In the genomic region with DNA sequence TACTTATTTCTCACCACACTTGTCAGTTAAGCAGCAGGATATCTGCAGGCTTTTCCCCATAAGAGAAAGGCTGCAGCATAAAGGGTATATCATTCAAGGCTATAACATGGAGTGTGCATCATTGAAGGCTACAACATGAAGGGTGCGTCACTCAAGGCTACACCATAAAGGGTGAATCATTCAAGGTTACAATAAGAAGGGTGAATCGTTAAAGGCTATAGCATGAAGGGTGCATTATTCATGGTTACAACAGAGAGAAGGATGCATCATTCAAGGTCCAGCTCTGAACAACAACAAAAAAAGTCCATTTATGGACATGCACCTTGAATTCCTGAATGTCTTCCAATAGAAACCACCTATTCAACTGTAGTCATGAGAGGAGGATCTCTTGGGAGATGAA, we compare ENCODE assay signal across 1 cellular context.
TF ChIP-seq lines count a peak whose summit lies in the region.

No MANE protein-coding gene starts in this region.

TF ChIP-seq in IMR-90, 13 proteins besides CTCF, POLR2A, EP300 and RAD21:
- TF ChIP-seq CEBPB (IDR thresholded peaks at IDR 0.05; ENCODE audit: low read depth, low read length) = no peak
- TF ChIP-seq, protein P1, sequence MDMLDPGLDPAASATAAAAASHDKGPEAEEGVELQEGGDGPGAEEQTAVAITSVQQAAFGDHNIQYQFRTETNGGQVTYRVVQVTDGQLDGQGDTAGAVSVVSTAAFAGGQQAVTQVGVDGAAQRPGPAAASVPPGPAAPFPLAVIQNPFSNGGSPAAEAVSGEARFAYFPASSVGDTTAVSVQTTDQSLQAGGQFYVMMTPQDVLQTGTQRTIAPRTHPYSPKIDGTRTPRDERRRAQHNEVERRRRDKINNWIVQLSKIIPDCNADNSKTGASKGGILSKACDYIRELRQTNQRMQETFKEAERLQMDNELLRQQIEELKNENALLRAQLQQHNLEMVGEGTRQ (IDR thresholded peaks at IDR 0.05; ENCODE audit: low read depth, low read length) = no peak
- no peak for TF ChIP-seq NFE2L2 (IDR thresholded peaks at IDR 0.05; ENCODE audit: low read depth, low read length)
- no peak for TF ChIP-seq MXI1 (IDR thresholded peaks at IDR 0.05; ENCODE audit: borderline replicate concordance, low read depth, low read length)
- no peak for TF ChIP-seq RCOR1 (IDR thresholded peaks at IDR 0.05; ENCODE audit: insufficient replicate concordance, low read length)
- TF ChIP-seq, protein P2, sequence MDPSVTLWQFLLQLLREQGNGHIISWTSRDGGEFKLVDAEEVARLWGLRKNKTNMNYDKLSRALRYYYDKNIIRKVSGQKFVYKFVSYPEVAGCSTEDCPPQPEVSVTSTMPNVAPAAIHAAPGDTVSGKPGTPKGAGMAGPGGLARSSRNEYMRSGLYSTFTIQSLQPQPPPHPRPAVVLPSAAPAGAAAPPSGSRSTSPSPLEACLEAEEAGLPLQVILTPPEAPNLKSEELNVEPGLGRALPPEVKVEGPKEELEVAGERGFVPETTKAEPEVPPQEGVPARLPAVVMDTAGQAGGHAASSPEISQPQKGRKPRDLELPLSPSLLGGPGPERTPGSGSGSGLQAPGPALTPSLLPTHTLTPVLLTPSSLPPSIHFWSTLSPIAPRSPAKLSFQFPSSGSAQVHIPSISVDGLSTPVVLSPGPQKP (IDR thresholded peaks at IDR 0.05; ENCODE audit: borderline replicate concordance, low read depth, low read length) = no peak
- no peak for TF ChIP-seq SMC3 (IDR thresholded peaks at IDR 0.05; ENCODE audit: low read depth, low read length)
- TF ChIP-seq MAFK (IDR thresholded peaks at IDR 0.05; ENCODE audit: low read depth, low read length) = no peak
- no peak for TF ChIP-seq BHLHE40 (IDR thresholded peaks at IDR 0.05; ENCODE audit: low read depth, low read length)
- TF ChIP-seq MAZ (IDR thresholded peaks at IDR 0.05; ENCODE audit: borderline replicate concordance, low read depth, low read length) = no peak
- TF ChIP-seq CHD1 (IDR thresholded peaks at IDR 0.05; ENCODE audit: low read depth, low read length) = no peak
- no peak for TF ChIP-seq RFX5 (IDR thresholded peaks at IDR 0.05; ENCODE audit: low read depth, low read length)
- TF ChIP-seq FOS (IDR thresholded peaks at IDR 0.05; ENCODE audit: low read depth, low read length) = no peak
